ENCODE assay signal across 1 cellular context in the genomic region with DNA sequence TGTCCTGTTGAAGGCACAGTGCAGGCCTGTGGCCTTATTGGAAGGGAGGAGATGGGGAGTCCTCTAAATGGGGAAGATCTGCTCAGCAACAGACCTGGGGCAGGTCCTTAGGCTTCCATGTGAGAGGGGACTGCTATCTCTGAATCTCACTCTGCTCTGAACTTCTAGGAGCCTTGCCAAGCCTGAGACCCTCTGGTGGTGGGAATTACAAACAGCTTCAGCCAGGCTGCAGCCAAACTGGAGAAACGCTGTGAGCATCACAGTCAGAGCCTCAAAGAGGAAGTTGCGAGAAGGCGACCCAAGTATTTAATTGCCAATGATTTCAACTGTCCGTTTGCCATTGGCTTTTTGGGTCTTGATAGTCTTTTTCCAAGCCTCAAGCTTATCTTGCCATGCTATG.
TF ChIP-seq lines count a peak whose summit lies in the region.

No MANE protein-coding gene starts in this region.

TF ChIP-seq in HCT116, 20 proteins besides CTCF, POLR2A, EP300 and RAD21:
- TF ChIP-seq TCF7L2 (IDR thresholded peaks at IDR 0.05; ENCODE audit: borderline replicate concordance, extremely low read depth, insufficient read depth, insufficient read length): no peak
- TF ChIP-seq YY1 (IDR thresholded peaks at IDR 0.05; ENCODE audit: extremely low read depth, insufficient replicate concordance, low read depth, low read length): no peak
- no peak for TF ChIP-seq EZH2phosphoT487 (IDR thresholded peaks at IDR 0.05; ENCODE audit: borderline replicate concordance)
- TF ChIP-seq ZFX (IDR thresholded peaks at IDR 0.05): no peak
- TF ChIP-seq SP1 (IDR thresholded peaks at IDR 0.05; ENCODE audit: low read depth): no peak
- TF ChIP-seq, protein P1, sequence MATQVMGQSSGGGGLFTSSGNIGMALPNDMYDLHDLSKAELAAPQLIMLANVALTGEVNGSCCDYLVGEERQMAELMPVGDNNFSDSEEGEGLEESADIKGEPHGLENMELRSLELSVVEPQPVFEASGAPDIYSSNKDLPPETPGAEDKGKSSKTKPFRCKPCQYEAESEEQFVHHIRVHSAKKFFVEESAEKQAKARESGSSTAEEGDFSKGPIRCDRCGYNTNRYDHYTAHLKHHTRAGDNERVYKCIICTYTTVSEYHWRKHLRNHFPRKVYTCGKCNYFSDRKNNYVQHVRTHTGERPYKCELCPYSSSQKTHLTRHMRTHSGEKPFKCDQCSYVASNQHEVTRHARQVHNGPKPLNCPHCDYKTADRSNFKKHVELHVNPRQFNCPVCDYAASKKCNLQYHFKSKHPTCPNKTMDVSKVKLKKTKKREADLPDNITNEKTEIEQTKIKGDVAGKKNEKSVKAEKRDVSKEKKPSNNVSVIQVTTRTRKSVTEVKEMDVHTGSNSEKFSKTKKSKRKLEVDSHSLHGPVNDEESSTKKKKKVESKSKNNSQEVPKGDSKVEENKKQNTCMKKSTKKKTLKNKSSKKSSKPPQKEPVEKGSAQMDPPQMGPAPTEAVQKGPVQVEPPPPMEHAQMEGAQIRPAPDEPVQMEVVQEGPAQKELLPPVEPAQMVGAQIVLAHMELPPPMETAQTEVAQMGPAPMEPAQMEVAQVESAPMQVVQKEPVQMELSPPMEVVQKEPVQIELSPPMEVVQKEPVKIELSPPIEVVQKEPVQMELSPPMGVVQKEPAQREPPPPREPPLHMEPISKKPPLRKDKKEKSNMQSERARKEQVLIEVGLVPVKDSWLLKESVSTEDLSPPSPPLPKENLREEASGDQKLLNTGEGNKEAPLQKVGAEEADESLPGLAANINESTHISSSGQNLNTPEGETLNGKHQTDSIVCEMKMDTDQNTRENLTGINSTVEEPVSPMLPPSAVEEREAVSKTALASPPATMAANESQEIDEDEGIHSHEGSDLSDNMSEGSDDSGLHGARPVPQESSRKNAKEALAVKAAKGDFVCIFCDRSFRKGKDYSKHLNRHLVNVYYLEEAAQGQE (IDR thresholded peaks at IDR 0.05; ENCODE audit: low read depth): no peak
- no peak for TF ChIP-seq CBX3 (IDR thresholded peaks at IDR 0.05; ENCODE audit: low read depth)
- no peak for TF ChIP-seq EZH2 (IDR thresholded peaks at IDR 0.05)
- no peak for TF ChIP-seq ZNF274 (IDR thresholded peaks at IDR 0.05; ENCODE audit: low read depth, low read length)
- TF ChIP-seq ELF1 (IDR thresholded peaks at IDR 0.05; ENCODE audit: borderline replicate concordance, low read depth): no peak
